ENCODE assay signal across 8 cellular contexts in the genomic region with DNA sequence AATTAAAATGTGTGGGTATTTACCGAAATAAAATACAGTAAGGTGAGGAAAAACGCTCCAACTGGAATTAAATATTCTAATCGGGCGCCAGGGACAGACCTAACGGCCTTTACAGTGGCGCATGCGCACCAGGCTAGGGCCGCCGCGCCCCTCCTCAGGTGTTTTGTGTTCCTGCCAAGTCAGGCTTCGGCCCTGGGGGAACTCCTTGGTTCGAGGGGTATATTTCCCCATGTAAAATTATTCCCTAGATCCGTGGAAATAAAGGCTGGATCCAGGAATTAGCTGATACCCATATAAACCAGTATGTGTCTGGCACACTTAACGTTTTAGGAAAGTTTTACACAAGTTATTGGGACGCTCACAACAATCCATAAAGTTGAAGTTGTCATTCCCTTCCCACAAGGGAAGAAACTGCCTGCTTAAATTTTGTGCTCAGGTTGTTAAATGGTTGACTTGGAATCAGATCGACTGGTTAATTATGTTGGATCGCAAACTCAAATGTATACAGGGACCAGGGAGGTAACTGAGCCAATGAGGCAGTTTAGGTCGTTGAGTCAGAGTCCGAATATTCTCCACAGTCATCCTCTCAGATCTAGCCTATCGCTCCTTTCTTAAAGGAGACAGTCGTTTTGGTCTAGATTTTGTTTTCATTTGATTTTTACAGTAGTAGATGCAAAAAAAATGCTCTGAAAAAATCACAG. TPM values are rescaled to one million over a fixed set of nuclear protein-coding genes. Genes with fewer than 3 reads are reported as not detected.
DNase-seq lines count a peak whose midpoint lies in the region; ATAC-seq and TF ChIP-seq lines count a peak whose summit lies in the region.

No MANE protein-coding gene starts in this region.

- no peaks in the 10 kb centered on the region for H3K27me3 ChIP-seq in BLaER1 treated with 17β-estradiol and CSF1 and Interleukin-3, amounts not matched to agents 10 nM and 100 nM
- no peaks in the 10 kb centered on the region for H3K27me3 ChIP-seq in GM23338 (ENCODE audit: insufficient read depth)
- H3K27me3 ChIP-seq in right atrium auricular region = no peaks in the 10 kb centered on the region
- H3K27me3 ChIP-seq in psoas muscle (ENCODE audit: insufficient read depth in 3 of 3, low read length in 2 of 3) = no peaks in the 10 kb centered on the region
- no peaks in the 10 kb centered on the region for H3K27me3 ChIP-seq in upper lobe of right lung

- H3K4me1 Mint-ChIP-seq in GM23338 = peaks cover 8% of the 10 kb centered on the region

- peaks cover 19 to 38% (median 29%) of the 10 kb centered on the region in 10 experiments for H3K4me1 ChIP-seq in BLaER1 treated with 17β-estradiol and CSF1 and Interleukin-3, amounts not matched to agents 10 nM and 100 nM
- H3K4me1 ChIP-seq in GM23338 (ENCODE audit: insufficient read depth) (0 out of 2 replicates have a peak, but pooled peaks cover 6% of the 10 kb centered on the region), right atrium auricular region (peaks cover 0 to 14% of the 10 kb centered on the region in 2 donors), psoas muscle (peaks cover 6% of the 10 kb centered on the region), upper lobe of right lung (peaks cover 23% of the 10 kb centered on the region)

- H3K27ac ChIP-seq in BLaER1 treated with 17β-estradiol and CSF1 and Interleukin-3, amounts not matched to agents 10 nM and 100 nM = peak overlapping the region; percentile 96 to 100 (median 98)
- H3K27ac ChIP-seq in GM23338 (ENCODE audit: low read depth) (peak overlapping the region; percentile 92), right atrium auricular region (peak overlapping the region; percentile 94 to 96), psoas muscle (peak overlapping the region; percentile 95), upper lobe of right lung (peak overlapping the region; percentile 88)

- TF ChIP-seq CTCF in GM23338 (conservative IDR thresholded peaks at IDR 0.05; ENCODE audit: low read depth in 2 of 2) (no peak), right atrium auricular region (IDR thresholded peaks at IDR 0.05) (no peak), psoas muscle (IDR thresholded peaks at IDR 0.05) (no peak), upper lobe of right lung (IDR thresholded peaks at IDR 0.05) (no peak)

- DNase-seq in GM23338 (ENCODE audit: low spot score) (peak; percentile 90), NCI-H146 treated with DMSO at 0.1 percent for 48 hours (lab: John Stamatoyannopoulos, UW; ENCODE audit: unreplicated experiment) (peak; percentile 61), T-helper 22 cell (ENCODE audit: low read depth) (peak; percentile 62), anterior cingulate cortex (lab: John Stamatoyannopoulos, UW) (peak in 55 of 58 donors; percentile 2 to 79 (median 35)), right atrium auricular region (ENCODE audit: low spot score) (peak; percentile 63), psoas muscle (peak; percentile 66 to 85), upper lobe of right lung (peak; percentile 87)

- H3K27me3 Mint-ChIP-seq in GM23338 (ENCODE audit: insufficient read depth, low read depth, poor library complexity) = peaks cover 6% of the 10 kb centered on the region

- no peaks in the 10 kb centered on the region; the same call in 1 of the 3 replicates for H3K9me3 Mint-ChIP-seq in GM23338

- H3K4me3 ChIP-seq in BLaER1 treated with 17β-estradiol and CSF1 and Interleukin-3, amounts not matched to agents 10 nM and 100 nM = peak overlapping the region; percentile 83 to 99 (median 94)
- H3K4me3 ChIP-seq in GM23338 = peak overlapping the region; percentile 70
- H3K4me3 ChIP-seq in right atrium auricular region = peak overlapping the region; percentile 88 to 98
- H3K4me3 ChIP-seq in psoas muscle = peak overlapping the region; percentile 96
- peak overlapping the region; percentile 74 for H3K4me3 ChIP-seq in upper lobe of right lung

- H3K4me3 Mint-ChIP-seq in GM23338 = peak overlapping the region; percentile 99

- peak overlapping the region; percentile 79 to 98 (median 88) for H3K4me2 ChIP-seq in BLaER1 treated with 17β-estradiol and CSF1 and Interleukin-3, amounts not matched to agents 10 nM and 100 nM
- H3K4me2 ChIP-seq in GM23338 = peak overlapping the region; percentile 68

- H3K9ac ChIP-seq in BLaER1 treated with 17β-estradiol and CSF1 and Interleukin-3, amounts not matched to agents 10 nM and 100 nM = peak overlapping the region; percentile 90 to 98 (median 93)

- H3K27ac Mint-ChIP-seq in GM23338 = peak overlapping the region; percentile 100

- peaks cover 38% of the 10 kb centered on the region for H3K36me3 Mint-ChIP-seq in GM23338 (ENCODE audit: low read depth)

- H3K79me2 ChIP-seq in GM23338 (replicated peaks; ENCODE audit: insufficient read depth) = peaks cover 43% of the 10 kb centered on the region

- no peaks in the 10 kb centered on the region for H3K9me3 ChIP-seq in BLaER1 treated with 17β-estradiol and CSF1 and Interleukin-3, amounts not matched to agents 10 nM and 100 nM (replicated peaks in 1 of 11)
- no peaks in the 10 kb centered on the region for H3K9me3 ChIP-seq in right atrium auricular region
- H3K9me3 ChIP-seq in psoas muscle = no peaks in the 10 kb centered on the region
- no peaks in the 10 kb centered on the region for H3K9me3 ChIP-seq in upper lobe of right lung

- peaks cover 0 to 27% (median 6%) of the 10 kb centered on the region in 11 experiments; a peak in 9 of 22 replicates for H4K20me1 ChIP-seq in BLaER1 treated with 17β-estradiol and CSF1 and Interleukin-3, amounts not matched to agents 10 nM and 100 nM
- peaks cover 20% of the 10 kb centered on the region for H4K20me1 ChIP-seq in GM23338 (replicated peaks; ENCODE audit: insufficient read depth)

- ATAC-seq in GM23338 (peak; percentile 82), psoas muscle (peak; percentile 75 to 85 (median 83)), upper lobe of right lung (peak; percentile 80)

- peak overlapping the region; percentile 93 for H2AFZ ChIP-seq in GM23338

- H3F3A ChIP-seq in GM23338 (replicated peaks; ENCODE audit: low read depth) = peaks cover 6% of the 10 kb centered on the region; the same call in 1 of the 2 replicates

- H3K36me3 ChIP-seq in BLaER1 treated with 17β-estradiol and CSF1 and Interleukin-3, amounts not matched to agents 10 nM and 100 nM = peaks cover 5 to 33% (median 28%) of the 10 kb centered on the region in 11 experiments; a peak in 20 of 22 replicates
- peaks cover 13% of the 10 kb centered on the region for H3K36me3 ChIP-seq in GM23338 (ENCODE audit: insufficient read depth)
- peaks cover 14% of the 10 kb centered on the region for H3K36me3 ChIP-seq in right atrium auricular region
- peaks cover 0 to 25% of the 10 kb centered on the region in 2 donors for H3K36me3 ChIP-seq in psoas muscle (ENCODE audit: insufficient read depth in 1 of 2, low read depth in 1 of 2)
- H3K36me3 ChIP-seq in upper lobe of right lung = peaks cover 8% of the 10 kb centered on the region

- intact Hi-C loops in psoas muscle (cut with DNase I) = no loop called here
- intact Hi-C loops in upper lobe of right lung (cut with DNase I) = no loop called here

- no peaks in the 10 kb centered on the region for H3K9me2 ChIP-seq in GM23338 (ENCODE audit: insufficient read depth)

- WGBS in psoas muscle, 3 donors = 16 to 18% (median 17%) methylated on average over 21 of the region's 21 CpGs

TF ChIP-seq in GM23338, 12 proteins besides CTCF, POLR2A, EP300 and RAD21:
- no peak for TF ChIP-seq NANOG (IDR thresholded peaks at IDR 0.05; ENCODE audit: borderline replicate concordance)
- no peak for TF ChIP-seq EZH2 (IDR thresholded peaks at IDR 0.05; ENCODE audit: low read depth, unreplicated experiment)
- TF ChIP-seq ZNF114 (CRISPR knock-in tag; IDR thresholded peaks at IDR 0.05) = no peak
- no peak for TF ChIP-seq JUNB (IDR thresholded peaks at IDR 0.05; ENCODE audit: unreplicated experiment)
- TF ChIP-seq POLR2AphosphoS5 (IDR thresholded peaks at IDR 0.05; ENCODE audit: low read depth) = peak; percentile 44; the same call in 1 of the 2 replicates

RNA-seq across cellular contexts. Expression of a gene that starts 0.6 kb away (rescaled TPM):
- 92.7 and 99.3 TPM in 2 replicates for total RNA-seq in GM23338 (2014; rRNA removed; shearing (Covaris generic))
- 59.0 and 71.0 TPM in 2 replicates for polyA plus RNA-seq in GM23338 (2016; fragmentation: Nextera tagmentation; extraction: Ambion mirVana)
- 10 to 100 TPM; 30.4 to 30.9 TPM for total RNA-seq in right atrium auricular region
- 10 to 100 TPM; 31.9 to 43.9 (median 40.2) TPM for total RNA-seq in psoas muscle
- 10 to 100 TPM; 20.8 to 35.1 (median 24.0) TPM for polyA plus RNA-seq in psoas muscle
- total RNA-seq in upper lobe of right lung = 45.1 TPM

RNA-seq across cellular contexts. Expression of a gene that starts 46.0 kb away (rescaled TPM):
- 378 and 411 TPM in 2 replicates for total RNA-seq in GM23338 (2014; rRNA removed; shearing (Covaris generic))
- polyA plus RNA-seq in GM23338 (2016; fragmentation: Nextera tagmentation; extraction: Ambion mirVana) (296 and 356 TPM in 2 replicates), psoas muscle (100 to 1,000 TPM; 115 to 168 (median 143) TPM)
- total RNA-seq in right atrium auricular region (100 to 1,000 TPM in 1 of 2 donors, 10 to 100 TPM in 1; 96.4 to 138 TPM), psoas muscle (10 to 100 TPM; 52.7 to 71.6 (median 59.7) TPM), upper lobe of right lung (238 TPM)

Comparison
In these comparisons a context has a peak if more than half of its experiments do, and no peak if none do; other contexts are left out.
1. Peak in every context shown above with its lines: DNase-seq, ATAC-seq, H3K4me3 ChIP-seq and H3K27ac ChIP-seq.
2. DNase-seq: peak in every context shown above with its lines; median percentile 90 in GM23338; 87 in upper lobe of right lung; 76 in psoas muscle; 63 in right atrium auricular region; 62 in T-helper 22 cell; 61 in NCI-H146 treated with DMSO at 0.1 percent for 48 hours; 35 in anterior cingulate cortex.